In the genomic region with DNA sequence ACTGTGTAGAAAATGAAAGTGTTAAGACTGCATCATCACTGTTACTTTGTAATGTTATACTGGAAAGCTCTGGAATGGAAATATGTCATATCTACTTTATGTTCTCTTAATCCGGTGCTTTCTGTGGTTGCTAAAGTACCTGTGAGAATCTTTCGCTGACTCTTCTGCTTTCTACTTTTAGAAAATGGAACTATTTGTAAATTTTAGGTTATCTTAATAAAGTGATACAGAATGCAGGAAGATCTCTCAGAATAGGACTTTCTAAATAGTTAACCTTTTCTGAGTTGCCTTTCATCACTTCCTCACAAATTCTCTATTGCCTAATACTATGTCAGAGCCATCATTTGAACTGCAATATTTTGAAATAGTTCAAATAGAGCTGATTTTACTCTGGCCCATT, we compare ENCODE assay signal across 9 cellular contexts.
DNase-seq lines count a peak whose midpoint lies in the region; ATAC-seq and TF ChIP-seq lines count a peak whose summit lies in the region.
"Had no signal": no experiment of that assay in that cellular context is flagged by ENCODE, and none has a peak within 500 bp of the region (broad histone marks: within the 10 kb centered on the region; RNA-seq: fewer than 3 reads in every experiment).

No MANE protein-coding gene starts in this region.

- H4K12ac ChIP-seq in trophoblast cell (ENCODE audit: low read depth, low read length): no peak overlapping the region

- intact Hi-C loops in sciatic nerve (cut with DNase I): loop anchor here (10.0 kb wide), 1 partner anchor 51 kb away; no protein-coding TSS in a partner anchor

- H3K27ac ChIP-seq in Peyer's patch (no peak overlapping the region), trophoblast cell (ENCODE audit: low read depth, low read length) (no peak overlapping the region)

- H3K36me3 ChIP-seq in Peyer's patch (no peaks in the 10 kb centered on the region), trophoblast cell (ENCODE audit: control insufficient read depth in 1 of 2, insufficient read depth in 2 of 2, low read length in 2 of 2) (no peaks in the 10 kb centered on the region)

- H3K18ac ChIP-seq in trophoblast cell (ENCODE audit: low read length): no peak overlapping the region

- H3K9me3 ChIP-seq in Peyer's patch (no peaks in the 10 kb centered on the region), trophoblast cell (ENCODE audit: insufficient read depth, low read depth, low read length) (no peaks in the 10 kb centered on the region)

- no peak overlapping the region for H2AFZ ChIP-seq in trophoblast cell (ENCODE audit: insufficient read depth, low read length, poor library complexity)

- H4K91ac ChIP-seq in trophoblast cell (ENCODE audit: low read depth, low read length): no peak overlapping the region

- H3K27me3 ChIP-seq in Peyer's patch (no peaks in the 10 kb centered on the region), trophoblast cell (ENCODE audit: insufficient read depth, low read length) (no peaks in the 10 kb centered on the region)

- H3K4me3 ChIP-seq in Peyer's patch: no peak overlapping the region
- no peak overlapping the region for H3K4me3 ChIP-seq in trophoblast cell (ENCODE audit: low read depth, low read length)

- no peak overlapping the region for H3K9ac ChIP-seq in trophoblast cell (ENCODE audit: low read length)

- no peak for TF ChIP-seq CTCF in Peyer's patch (IDR thresholded peaks at IDR 0.05)

- TF ChIP-seq POLR2A in Peyer's patch (IDR thresholded peaks at IDR 0.05): no peak

- H2BK5ac ChIP-seq in trophoblast cell (ENCODE audit: low read depth, low read length, poor library complexity): no peak overlapping the region

- no peak overlapping the region for H2BK12ac ChIP-seq in trophoblast cell (ENCODE audit: low read length)

- no peak overlapping the region for H3K14ac ChIP-seq in trophoblast cell (ENCODE audit: low read length)

- H4K8ac ChIP-seq in trophoblast cell (ENCODE audit: low read depth, low read length): no peak overlapping the region

- no peaks in the 10 kb centered on the region for H3K79me1 ChIP-seq in trophoblast cell (ENCODE audit: low read length)

- WGBS in trophoblast cell (ENCODE audit: extremely low coverage, insufficient coverage, insufficient read length): no CpG with 5 or more reads among the region's 2 CpGs

- H3K4me1 ChIP-seq in Peyer's patch (no peaks in the 10 kb centered on the region), trophoblast cell (ENCODE audit: control insufficient read depth in 1 of 2, insufficient read depth in 2 of 2, low read length in 2 of 2) (no peaks in the 10 kb centered on the region)

- H3K4me2 ChIP-seq in trophoblast cell (ENCODE audit: low read length): no peak overlapping the region

- DNase-seq in CD1c-positive myeloid dendritic cell (ENCODE audit: extremely low spot score): peak; percentile 51
- DNase-seq in SIG-M5 treated with dmso at 0.1 percent for 504 hours (lab: John Stamatoyannopoulos, UW; ENCODE audit: unreplicated experiment): peak; percentile 81
- no peak for DNase-seq in Peyer's patch
- no peak for DNase-seq in sciatic nerve (ENCODE audit: low spot score)
- no peak for DNase-seq in trophoblast cell
- no peak for DNase-seq in effector CD4-positive, alpha-beta T cell
- DNase-seq: activated naive CD4-positive, alpha-beta T cell had no signal

- H3K79me2 ChIP-seq in trophoblast cell (ENCODE audit: control insufficient read depth, insufficient read depth, low read length, poor library complexity): no peaks in the 10 kb centered on the region

- no peak overlapping the region for H3K23ac ChIP-seq in trophoblast cell (ENCODE audit: low read length)

- ATAC-seq in GM19463 (IDR thresholded peaks at IDR 0.05; ENCODE audit: unreplicated experiment) (peak; percentile 90), HG03135 (IDR thresholded peaks at IDR 0.05; ENCODE audit: unreplicated experiment) (peak; percentile 91), sciatic nerve (no peak)

- no peak overlapping the region for H2AK5ac ChIP-seq in trophoblast cell (ENCODE audit: low read length)

- H2BK120ac ChIP-seq in trophoblast cell (ENCODE audit: insufficient read depth, low read length, poor library complexity): no peak overlapping the region

- H3K4ac ChIP-seq in trophoblast cell (ENCODE audit: low read depth, low read length): no peak overlapping the region

Comparison
In these comparisons a context has a peak if more than half of its experiments do, and no peak if none do; other contexts are left out.
1. DNase-seq: peak in CD1c-positive myeloid dendritic cell (single experiment) and SIG-M5 treated with dmso at 0.1 percent for 504 hours (single experiment); none in Peyer's patch (0 of 3), sciatic nerve (single experiment), trophoblast cell (0 of 2) and effector CD4-positive, alpha-beta T cell (single experiment).